Comparison of ENCODE assay signal across 1 cellular context in genomic region chr9:120909904-120910303, GRCh38.
TF ChIP-seq lines count a peak whose summit lies in the region.

No MANE protein-coding gene starts in this region.

TF ChIP-seq in H1, 55 proteins besides CTCF, POLR2A, EP300 and RAD21:
- TF ChIP-seq NANOG (IDR thresholded peaks at IDR 0.05; ENCODE audit: insufficient read depth, low read depth, low read length, poor library complexity, severe bottlenecking) (no peak), CHD2 (IDR thresholded peaks at IDR 0.05; ENCODE audit: low read length) (no peak), CTBP2 (IDR thresholded peaks at IDR 0.05; ENCODE audit: borderline replicate concordance, insufficient read depth, insufficient read length, low read length) (no peak), RBBP5 (IDR thresholded peaks at IDR 0.05; ENCODE audit: borderline replicate concordance, low read depth, low read length) (no peak), GTF2F1 (IDR thresholded peaks at IDR 0.05; ENCODE audit: borderline replicate concordance, low read depth, low read length) (no peak), BCL11A (IDR thresholded peaks at IDR 0.05; ENCODE audit: low read depth in 2 of 2, low read length in 2 of 2) (no peak), JUN (IDR thresholded peaks at IDR 0.05; ENCODE audit: low read depth, low read length) (no peak), KDM1A (IDR thresholded peaks at IDR 0.05; ENCODE audit: borderline replicate concordance, low read length) (no peak), SUZ12 (IDR thresholded peaks at IDR 0.05; ENCODE audit: low read length) (no peak), ASH2L (IDR thresholded peaks at IDR 0.05; ENCODE audit: low read length) (no peak), HDAC2 (IDR thresholded peaks at IDR 0.05; ENCODE audit: borderline replicate concordance in 1 of 2, low read depth in 2 of 2, low read length in 2 of 2) (no peak), BACH1 (IDR thresholded peaks at IDR 0.05; ENCODE audit: low read length) (no peak), MAX (IDR thresholded peaks at IDR 0.05) (no peak), MAFK (IDR thresholded peaks at IDR 0.05; ENCODE audit: low read depth, low read length) (no peak), SP4 (IDR thresholded peaks at IDR 0.05; ENCODE audit: low read length) (no peak), JUND (IDR thresholded peaks at IDR 0.05; ENCODE audit: low read length) (no peak)
TF ChIP-seq in H1: peak in this region for 0.
